Comparison of ENCODE assay signal across 8 cellular contexts in the genomic region with DNA sequence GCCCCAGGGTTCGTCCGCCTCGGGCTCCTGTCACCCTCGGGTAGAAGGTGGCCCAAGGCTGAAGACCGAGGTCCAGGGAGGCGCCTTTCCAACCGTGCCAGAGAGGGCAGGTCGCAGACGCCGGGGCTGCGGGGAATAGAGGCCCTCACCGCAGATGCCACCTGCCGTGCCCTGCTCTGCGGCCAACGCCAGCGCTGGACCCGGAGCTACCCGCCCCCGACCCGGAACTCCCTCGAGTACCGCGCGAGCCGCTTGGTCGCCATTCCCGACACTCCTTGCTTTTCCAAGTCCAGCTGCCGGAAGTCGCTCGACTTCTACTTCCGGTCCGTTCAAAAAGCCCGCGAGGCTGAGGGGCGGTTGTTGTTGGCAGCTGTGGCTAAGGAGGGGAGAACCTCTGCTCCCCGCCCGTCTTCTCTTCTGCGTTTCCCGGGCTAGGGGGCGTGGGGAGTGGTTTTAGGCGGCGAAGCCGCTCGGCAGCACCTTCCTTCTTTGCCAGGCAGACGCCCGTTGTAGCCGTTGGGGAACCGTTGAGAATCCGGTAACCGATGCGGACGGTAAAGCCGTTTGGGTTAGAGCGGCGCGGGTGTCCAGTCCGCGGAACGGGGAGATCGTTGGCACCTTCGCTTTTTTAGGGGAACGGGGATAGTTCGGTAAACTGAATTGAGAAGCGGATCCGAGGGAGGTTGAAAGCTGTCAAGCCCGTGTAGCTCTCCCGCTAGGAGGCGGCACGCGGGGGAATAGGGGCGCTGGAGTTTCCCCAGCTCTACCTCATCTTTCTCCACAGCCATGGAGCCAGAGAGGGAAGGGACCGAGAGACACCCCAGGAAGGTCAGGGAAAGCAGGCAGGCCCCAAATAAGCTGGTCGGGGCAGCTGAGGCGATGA. TPM values are rescaled to one million over a fixed set of nuclear protein-coding genes. Genes with fewer than 3 reads are reported as not detected.
DNase-seq lines count a peak whose midpoint lies in the region; ATAC-seq and TF ChIP-seq lines count a peak whose summit lies in the region.

A gene with protein sequence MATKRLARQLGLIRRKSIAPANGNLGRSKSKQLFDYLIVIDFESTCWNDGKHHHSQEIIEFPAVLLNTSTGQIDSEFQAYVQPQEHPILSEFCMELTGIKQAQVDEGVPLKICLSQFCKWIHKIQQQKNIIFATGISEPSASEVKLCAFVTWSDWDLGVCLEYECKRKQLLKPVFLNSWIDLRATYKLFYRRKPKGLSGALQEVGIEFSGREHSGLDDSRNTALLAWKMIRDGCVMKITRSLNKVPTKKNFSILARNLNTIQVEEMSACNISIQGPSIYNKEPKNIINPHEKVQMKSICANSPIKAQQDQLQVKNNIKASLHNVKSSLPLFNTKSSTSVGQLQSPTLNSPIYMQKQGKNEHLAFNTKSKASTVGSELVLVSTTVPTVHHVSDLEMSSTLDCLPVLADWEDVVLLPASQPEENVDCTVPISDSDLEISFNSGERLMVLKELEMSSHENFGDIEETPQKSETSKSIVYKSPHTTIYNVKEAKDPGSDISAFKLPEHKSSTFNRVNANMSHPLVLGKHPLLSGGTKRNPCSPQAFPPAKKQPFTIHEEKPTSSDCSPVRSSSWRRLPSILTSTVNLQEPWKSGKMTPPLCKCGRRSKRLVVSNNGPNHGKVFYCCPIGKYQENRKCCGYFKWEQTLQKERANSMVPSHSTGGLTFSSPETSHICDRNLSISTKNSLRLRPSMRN (minus strand): TSS at position 305 of the 883 bp plus-strand sequence. CDS start 42 bp downstream, at position 263.
A gene with protein sequence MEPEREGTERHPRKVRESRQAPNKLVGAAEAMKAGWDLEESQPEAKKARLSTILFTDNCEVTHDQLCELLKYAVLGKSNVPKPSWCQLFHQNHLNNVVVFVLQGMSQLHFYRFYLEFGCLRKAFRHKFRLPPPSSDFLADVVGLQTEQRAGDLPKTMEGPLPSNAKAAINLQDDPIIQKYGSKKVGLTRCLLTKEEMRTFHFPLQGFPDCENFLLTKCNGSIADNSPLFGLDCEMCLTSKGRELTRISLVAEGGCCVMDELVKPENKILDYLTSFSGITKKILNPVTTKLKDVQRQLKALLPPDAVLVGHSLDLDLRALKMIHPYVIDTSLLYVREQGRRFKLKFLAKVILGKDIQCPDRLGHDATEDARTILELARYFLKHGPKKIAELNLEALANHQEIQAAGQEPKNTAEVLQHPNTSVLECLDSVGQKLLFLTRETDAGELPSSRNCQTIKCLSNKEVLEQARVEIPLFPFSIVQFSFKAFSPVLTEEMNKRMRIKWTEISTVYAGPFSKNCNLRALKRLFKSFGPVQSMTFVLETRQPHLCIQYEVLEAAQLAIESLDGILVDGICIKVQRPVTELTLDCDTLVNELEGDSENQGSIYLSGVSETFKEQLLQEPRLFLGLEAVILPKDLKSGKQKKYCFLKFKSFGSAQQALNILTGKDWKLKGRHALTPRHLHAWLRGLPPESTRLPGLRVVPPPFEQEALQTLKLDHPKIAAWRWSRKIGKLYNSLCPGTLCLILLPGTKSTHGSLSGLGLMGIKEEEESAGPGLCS (plus strand): TSS at position 360 of the 883 bp plus-strand sequence. CDS start 427 bp downstream, at position 787.

- peak within 1 kb of the TSS; percentile 95 for H3K4me3 ChIP-seq in GM12864 (ENCODE audit: low read depth, low read length)
- H3K4me3 ChIP-seq in cardiac muscle cell = peak within 1 kb of the TSS; percentile 66
- peak within 1 kb of the TSS; percentile 97 for H3K4me3 ChIP-seq in parathyroid adenoma (ENCODE audit: low read depth, low read length)
- peak within 1 kb of the TSS; percentile 60 to 89 (median 80) for H3K4me3 ChIP-seq in tibial nerve

- H3K4me2 ChIP-seq in parathyroid adenoma (ENCODE audit: low read length) = peak within 1 kb of the TSS; percentile 92

- TF ChIP-seq CTCF in GM12864 (IDR thresholded peaks at IDR 0.05; ENCODE audit: low read depth, low read length, missing control alignments) (peak; percentile 56), cardiac muscle cell (IDR thresholded peaks at IDR 0.05; ENCODE audit: low read depth, low read length) (peak; percentile 65), parathyroid adenoma (IDR thresholded peaks at IDR 0.05) (peak; percentile 58), tibial nerve (IDR thresholded peaks at IDR 0.05) (peak in 4 of 5 experiments; percentile 26 to 45 (median 41))

- H3K79me2 ChIP-seq in parathyroid adenoma = no peaks in the 10 kb centered on the region

- H3K9ac ChIP-seq in parathyroid adenoma = peak within 1 kb of the TSS; percentile 94

- H3K27me3 ChIP-seq in cardiac muscle cell = no peaks in the 10 kb centered on the region
- no peaks in the 10 kb centered on the region for H3K27me3 ChIP-seq in parathyroid adenoma (ENCODE audit: control insufficient read depth, insufficient read depth, low read length)
- no peaks in the 10 kb centered on the region for H3K27me3 ChIP-seq in tibial nerve

- TF ChIP-seq EP300 in tibial nerve (IDR thresholded peaks at IDR 0.05) = peak in 1 of 2 donors; percentile 75

- ATAC-seq in HG02642 (IDR thresholded peaks at IDR 0.05; ENCODE audit: poor library complexity, unreplicated experiment) = peak; percentile 88

- no peaks in the 10 kb centered on the region for H3K36me3 ChIP-seq in cardiac muscle cell
- no peaks in the 10 kb centered on the region for H3K36me3 ChIP-seq in parathyroid adenoma (ENCODE audit: control insufficient read depth, insufficient read depth, low read length)
- peaks cover 0 to 8% (median 0%) of the 10 kb centered on the region in 3 donors for H3K36me3 ChIP-seq in tibial nerve

- peak in 1 of 2 donors; percentile 40 for TF ChIP-seq POLR2A in tibial nerve (IDR thresholded peaks at IDR 0.05)

- H3K9me3 ChIP-seq in cardiac muscle cell (ENCODE audit: low read depth) (no peaks in the 10 kb centered on the region), parathyroid adenoma (ENCODE audit: control insufficient read depth, low read length) (no peaks in the 10 kb centered on the region), tibial nerve (no peaks in the 10 kb centered on the region)

- peak; percentile 73 for DNase-seq in GM12864 (ENCODE audit: low read depth)
- peak; percentile 86 for DNase-seq in NCI-H128 (lab: John Stamatoyannopoulos, UW; ENCODE audit: unreplicated experiment)
- peak; percentile 75 to 85 for DNase-seq in SW 1271 (lab: John Stamatoyannopoulos, UW)
- DNase-seq in activated naive CD8-positive, alpha-beta T cell treated with anti-CD3 and anti-CD28 coated beads, Interleukin-2, amount 50 U/mL, for 16 hours (ENCODE audit: low read depth, low spot score) = peak; percentile 49
- DNase-seq in cardiac muscle cell (ENCODE audit: low read depth in 1 of 2, low spot score in 1 of 2) = peak; percentile 96 to 97
- peak; percentile 75 to 86 for DNase-seq in tibial nerve (ENCODE audit: low spot score in 2 of 2)

- 0 to 1% methylated on average over 46 to 59 of the region's 74 CpGs for WGBS in tibial nerve, 2 donors

- H3K27ac ChIP-seq in cardiac muscle cell (peak within 1 kb of the TSS; percentile 83), parathyroid adenoma (peak within 1 kb of the TSS; percentile 97), tibial nerve (peak within 1 kb of the TSS; percentile 63 to 95 (median 85))

- H3K4me1 ChIP-seq in cardiac muscle cell (ENCODE audit: low read depth) (no peaks in the 10 kb centered on the region), parathyroid adenoma (peaks cover 18% of the 10 kb centered on the region), tibial nerve (peaks cover 0 to 21% (median 5%) of the 10 kb centered on the region in 4 donors)

- peak within 1 kb of the TSS; percentile 87 for H2AFZ ChIP-seq in parathyroid adenoma

RNA-seq across cellular contexts. Expression of the first gene that starts in this region (rescaled TPM):
- total RNA-seq in cardiac muscle cell (26.9 and 28.0 TPM in 2 replicates), tibial nerve (10 to 100 TPM in 3 of 4 donors, 1 to 10 TPM in 1; 7.8 to 29.7 (median 19.0) TPM)
- 18.1 and 39.3 TPM in 2 replicates for polyA plus RNA-seq in cardiac muscle cell

RNA-seq across cellular contexts. Expression of the second gene that starts in this region (rescaled TPM):
- total RNA-seq in cardiac muscle cell (5.1 and 22.5 TPM in 2 replicates), tibial nerve (1 to 10 TPM; 1.5 to 5.9 (median 4.1) TPM)
- 10.2 and 27.0 TPM in 2 replicates for polyA plus RNA-seq in cardiac muscle cell

Comparison
In these comparisons a context has a peak if more than half of its experiments do, and no peak if none do; other contexts are left out.
1. Peak in every context shown above with its lines: DNase-seq, ATAC-seq, H3K4me3 ChIP-seq and H3K27ac ChIP-seq.